15 cellular contexts compared by ENCODE assay signal in the genomic region with DNA sequence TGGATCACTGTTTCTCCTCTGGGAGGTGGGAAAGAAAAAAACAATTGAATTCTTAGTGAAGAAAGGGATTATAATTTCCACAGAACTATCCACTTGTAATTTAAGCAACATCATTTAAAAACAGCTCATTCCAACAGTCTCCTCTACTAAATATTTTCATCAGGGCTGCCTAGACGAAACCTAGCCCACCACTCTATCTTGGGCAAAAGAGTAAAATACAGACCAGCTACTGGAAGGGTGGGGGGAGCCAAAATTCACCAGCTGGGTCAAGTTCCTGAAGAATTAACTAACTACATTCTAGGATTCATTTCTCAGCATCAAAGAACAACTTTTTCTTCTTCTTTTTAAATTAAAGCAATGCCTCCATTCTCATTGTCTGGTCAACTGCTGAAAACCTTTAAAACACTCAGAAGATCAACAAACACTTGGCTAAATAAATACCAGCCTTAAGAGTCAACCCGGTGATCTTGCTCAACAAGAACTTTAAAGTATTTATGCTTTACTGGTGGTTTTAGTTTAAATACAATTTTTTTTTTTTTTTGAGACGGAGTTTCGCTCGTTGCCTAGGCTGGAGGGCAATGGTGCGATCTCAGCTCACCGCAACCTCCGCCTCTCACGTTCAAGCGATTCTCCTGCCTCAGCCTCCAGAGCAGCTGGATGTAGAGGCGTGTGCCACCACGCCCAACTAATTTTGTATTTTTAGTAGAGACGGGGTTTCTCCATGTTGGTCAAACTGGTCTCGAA. TPM values are rescaled to one million over a fixed set of nuclear protein-coding genes. Genes with fewer than 3 reads are reported as not detected.
A peak's percentile ranks its signal among the peaks of the same experiment; 100 is the strongest.
DNase-seq lines count a peak whose midpoint lies in the region; ATAC-seq, FAIRE-seq and TF ChIP-seq lines count a peak whose summit lies in the region.
"Had no signal": no experiment of that assay in that cellular context is flagged by ENCODE, and none has a peak within 500 bp of the region (broad histone marks: within the 10 kb centered on the region; RNA-seq: fewer than 3 reads in every experiment).

No MANE protein-coding gene starts in this region.

- no peaks in the 10 kb centered on the region for H3K9me3 Mint-ChIP-seq in naive B cell

- ATAC-seq in naive B cell (ENCODE audit: low read depth in 2 of 2) (no peak), GM18498 (IDR thresholded peaks at IDR 0.05; ENCODE audit: unreplicated experiment) (no peak)
- ATAC-seq: Panc1 had no signal

- CTCF ChIA-PET in BJ (lab: Yijun Ruan, JAX) = interaction anchor here (0.8 to 2.0 kb wide), 6 partner anchors 10 to 119 kb away, joined by 3 to 7 read pairs (median 4); partner anchors contain the start of gene KANSL1

- H3K4me3 Mint-ChIP-seq in naive B cell = peak overlapping the region in 1 of 8 donors; percentile 0

- no peak for FAIRE-seq in bronchial epithelial cell (lab: Jason Lieb, UNC)
- FAIRE-seq: HTR-8/SVneo, TTC549 had no signal

- peaks cover 48 to 62% (median 62%) of the 10 kb centered on the region in 3 donors for H3K4me1 Mint-ChIP-seq in naive B cell

- TF ChIP-seq CTCF in BJ (IDR thresholded peaks at IDR 0.05; ENCODE audit: insufficient read depth, low read depth, low read length) (no peak), bronchial epithelial cell (IDR thresholded peaks at IDR 0.05; ENCODE audit: insufficient read depth, low read length, severe bottlenecking) (no peak)

- H3K36me3 ChIP-seq in BJ (ENCODE audit: control insufficient read depth, insufficient read depth, low read length) = peaks cover 14% of the 10 kb centered on the region
- peaks cover 7% of the 10 kb centered on the region for H3K36me3 ChIP-seq in bronchial epithelial cell (ENCODE audit: control insufficient read depth, insufficient read depth, low read length)

- peak; percentile 92 for DNase-seq in BJ (ENCODE audit: low read depth)
- peak; percentile 69 for DNase-seq in HCEC 1CT
- peak; percentile 48 for DNase-seq in bronchial epithelial cell (ENCODE audit: low read depth)
- DNase-seq in naive B cell = no peak
- no peak for DNase-seq in NCI-H526 (lab: John Stamatoyannopoulos, UW)
- DNase-seq in NCI-H2196 (lab: John Stamatoyannopoulos, UW; ENCODE audit: unreplicated experiment) = no peak
- no peak for DNase-seq in NCI-H1092 (lab: John Stamatoyannopoulos, UW)
- DNase-seq: activated effector memory CD4-positive, alpha-beta T cell treated with Interleukin-2 at 50 U/mL for 16 hours; DMS79; NCI-H2081; stimulated activated CD4-positive, alpha-beta T cell treated with anti-CD3 and anti-CD28 coated beads, Interleukin-4, amount 100 ng/mL, for 4 hours had no signal

- H3K27me3 ChIP-seq in BJ (ENCODE audit: control insufficient read depth, insufficient read depth, low read length) (no peaks in the 10 kb centered on the region), bronchial epithelial cell (ENCODE audit: control insufficient read depth, insufficient read depth, low read length) (no peaks in the 10 kb centered on the region)

- H3K4me3 ChIP-seq in BJ (ENCODE audit: low read depth, low read length) (no peak overlapping the region), bronchial epithelial cell (ENCODE audit: low read depth, low read length) (no peak overlapping the region)

- POLR2A ChIA-PET in BJ (lab: Charles Lee) = interaction anchor here (0.5 to 0.6 kb wide), 2 partner anchors 33 to 99 kb away, joined by 3 to 10 read pairs; no protein-coding TSS in a partner anchor

- no peaks in the 10 kb centered on the region for H3K27me3 Mint-ChIP-seq in naive B cell

- peaks cover 9 to 15% of the 10 kb centered on the region in 2 donors for H3K36me3 Mint-ChIP-seq in naive B cell

- H3K27ac Mint-ChIP-seq in naive B cell = peak overlapping the region in 4 of 6 donors; percentile 24 to 54 (median 44)

RNA-seq across cellular contexts. Expression of gene KANSL1, which starts 25.2 kb away (rescaled TPM):
- 14.1 and 16.7 TPM in 2 replicates for polyA plus RNA-seq in BJ (2011; rRNA removed)
- polyA minus RNA-seq in BJ (2011; rRNA and poly(A)+ RNA removed) = 93.8 and 102 TPM in 2 replicates
- total RNA-seq in bronchial epithelial cell = 58.5 and 106 TPM in 2 replicates
- 10 to 100 TPM in 5 of 6 donors, 1 to 10 TPM in 1; 5.8 to 27.5 (median 16.5) TPM for polyA plus RNA-seq in naive B cell (ENCODE audit: low read depth in 6 of 6)

Comparison
In these comparisons a context has a peak if more than half of its experiments do, and no peak if none do; other contexts are left out.
1. DNase-seq: peak in BJ (single experiment), HCEC 1CT (single experiment) and bronchial epithelial cell (single experiment); none in naive B cell (single experiment), NCI-H526 (0 of 2), NCI-H2196 (single experiment) and NCI-H1092 (single experiment).